ENCODE assay signal across 17 cellular contexts in genomic region chr5:167716376-167716775, GRCh38.
DNase-seq lines count a peak whose midpoint lies in the region; FAIRE-seq and TF ChIP-seq lines count a peak whose summit lies in the region.
"Had no signal": no experiment of that assay in that cellular context is flagged by ENCODE, and none has a peak within 500 bp of the region (broad histone marks: within the 10 kb centered on the region; RNA-seq: fewer than 3 reads in every experiment).

No MANE protein-coding gene starts in this region.

- no peaks in the 10 kb centered on the region for H3K36me3 ChIP-seq in astrocyte (ENCODE audit: insufficient read depth, low read length)
- H3K36me3 ChIP-seq in testis (ENCODE audit: low read depth, missing control alignments): no peaks in the 10 kb centered on the region

- WGBS in testis, 2 donors: 89 to 92% methylated on average over 1 of the region's 1 CpG

- no peak overlapping the region for H3K4me2 ChIP-seq in astrocyte (ENCODE audit: low read length)
- H3K4me2 ChIP-seq: A549 had no signal

- peaks cover 31% of the 10 kb centered on the region for H3K4me1 Mint-ChIP-seq in astrocyte (ENCODE audit: low read depth, unreplicated experiment)

- TF ChIP-seq POLR2A in testis (IDR thresholded peaks at IDR 0.05): no peak

- no peak overlapping the region for H3K27ac ChIP-seq in astrocyte (ENCODE audit: low read depth, low read length)
- H3K27ac ChIP-seq in testis: no peak overlapping the region
- H3K27ac ChIP-seq: A549 had no signal

- DNase-seq in AG09309 (ENCODE audit: low read depth) (peak; percentile 67), GM04504 (ENCODE audit: low read depth) (peak; percentile 60), astrocyte (ENCODE audit: low read depth) (peak; percentile 75), iris pigment epithelial cell (ENCODE audit: low read depth) (peak; percentile 63), posterior cingulate gyrus (no peak), GM10266 (ENCODE audit: extremely low spot score) (no peak), iPS-NIHi7 (ENCODE audit: extremely low spot score) (no peak), testis (no peak)
- DNase-seq: C1 segment of cervical spinal cord, KG1, NCI-H1105, NCI-H187, NCI-H446 treated with DMSO at 0.1 percent for 48 hours, NCI-H748 treated with DMSO at 0.1 percent for 48 hours, Right ventricle myocardium superior had no signal

- no peaks in the 10 kb centered on the region for H3K79me2 ChIP-seq in astrocyte (ENCODE audit: insufficient read depth, low read length)

- H3K27me3 ChIP-seq in astrocyte (ENCODE audit: insufficient read depth, low read length) (no peaks in the 10 kb centered on the region), testis (no peaks in the 10 kb centered on the region)

- H3K4me3 ChIP-seq in AG09309 (ENCODE audit: control insufficient read depth, low read depth, low read length) (no peak overlapping the region), astrocyte (ENCODE audit: insufficient read depth, low read depth, low read length) (no peak overlapping the region), testis (no peak overlapping the region)
- H3K4me3 ChIP-seq: A549 had no signal

- intact Hi-C loops in posterior cingulate gyrus (cut with DNase I): no loop called here
- intact Hi-C loops in testis (cut with DNase I; ENCODE audit: low total_unique reads): no loop called here

- no peaks in the 10 kb centered on the region for H4K20me1 ChIP-seq in astrocyte (ENCODE audit: insufficient read depth, low read length)

- TF ChIP-seq CTCF in AG09309 (IDR thresholded peaks at IDR 0.05; ENCODE audit: control insufficient read depth, insufficient read depth, low read depth, low read length, missing control alignments) (no peak), astrocyte (IDR thresholded peaks at IDR 0.05; ENCODE audit: insufficient read depth, low read depth, low read length) (no peak), GM10266 (IDR thresholded peaks at IDR 0.05; ENCODE audit: control insufficient read depth, insufficient read depth, low read depth, missing control alignments) (no peak), testis (IDR thresholded peaks at IDR 0.05) (no peak)

- H3K4me3 Mint-ChIP-seq in astrocyte (ENCODE audit: unreplicated experiment): no peak overlapping the region

- H3K9me3 ChIP-seq in astrocyte (ENCODE audit: insufficient read depth, low read depth, low read length) (no peaks in the 10 kb centered on the region), testis (no peaks in the 10 kb centered on the region)
- H3K9me3 ChIP-seq: A549 had no signal

- H3K27ac Mint-ChIP-seq in astrocyte (ENCODE audit: unreplicated experiment): peak overlapping the region; percentile 27

- H3K4me1 ChIP-seq in astrocyte (ENCODE audit: insufficient read depth, low read length) (peaks cover 5% of the 10 kb centered on the region), testis (no peaks in the 10 kb centered on the region)

- no peaks in the 10 kb centered on the region for H3K9me3 Mint-ChIP-seq in astrocyte (ENCODE audit: unreplicated experiment)

- H2AFZ ChIP-seq in astrocyte (ENCODE audit: low read depth, low read length): peak overlapping the region; percentile 38

- peak; percentile 68 for FAIRE-seq in astrocyte (lab: Jason Lieb, UNC)
- FAIRE-seq: A549, H1 had no signal

- H3K36me3 Mint-ChIP-seq in astrocyte (ENCODE audit: low read depth, unreplicated experiment): peaks cover 6% of the 10 kb centered on the region

- H3K9ac ChIP-seq in astrocyte (ENCODE audit: low read length): no peak overlapping the region

- H3K27me3 Mint-ChIP-seq in astrocyte (ENCODE audit: low read depth, unreplicated experiment): no peaks in the 10 kb centered on the region

Comparison
In these comparisons a context has a peak if more than half of its experiments do, and no peak if none do; other contexts are left out.
1. DNase-seq: peak in AG09309 (single experiment), GM04504 (single experiment), astrocyte (single experiment) and iris pigment epithelial cell (single experiment); none in posterior cingulate gyrus (0 of 10), GM10266 (single experiment), iPS-NIHi7 (single experiment) and testis (single experiment).